9 cellular contexts compared by ENCODE assay signal in the genomic region with DNA sequence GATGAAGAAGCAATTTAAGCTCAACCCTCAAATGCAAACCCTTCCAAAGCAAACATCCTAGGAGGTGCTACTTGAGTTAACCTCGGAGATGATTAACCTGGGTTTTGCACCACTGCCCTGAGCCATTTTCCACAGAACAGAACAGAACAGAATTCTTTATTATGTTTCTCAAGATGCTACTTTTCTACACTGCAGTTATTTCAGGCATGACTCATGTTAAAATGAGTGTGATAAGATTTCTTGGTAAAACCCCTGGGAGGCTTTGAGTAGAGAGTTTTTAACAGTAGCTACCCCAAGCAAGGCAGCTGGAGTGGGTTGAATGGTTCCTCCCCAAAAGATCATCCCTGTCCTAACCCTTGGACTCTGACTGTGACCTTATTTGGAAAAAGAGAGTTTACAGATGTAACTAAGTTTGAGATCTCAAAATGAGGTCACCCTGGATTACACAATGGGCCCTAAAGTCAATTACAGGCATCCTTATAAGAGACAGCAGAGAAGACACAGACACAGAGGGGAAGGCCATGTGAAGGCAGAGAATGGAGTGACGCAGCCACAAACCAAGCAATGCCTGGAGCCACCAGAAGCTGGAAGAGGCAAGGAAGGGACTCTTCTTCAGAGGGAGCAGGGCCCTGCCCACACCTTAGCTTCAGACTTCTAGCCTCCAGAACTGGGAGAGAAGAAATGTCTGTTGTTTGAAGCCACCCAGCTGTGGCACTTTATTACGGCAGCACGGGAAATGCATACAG.
DNase-seq lines count a peak whose midpoint lies in the region; TF ChIP-seq lines count a peak whose summit lies in the region.
"Had no signal": no experiment of that assay in that cellular context is flagged by ENCODE, and none has a peak within 500 bp of the region (broad histone marks: within the 10 kb centered on the region; RNA-seq: fewer than 3 reads in every experiment).

No MANE protein-coding gene starts in this region.

- CTCF ChIA-PET in HEK293T (lab: Yijun Ruan, JAX), result no interaction called here

- no peaks in the 10 kb centered on the region for H3K27me3 Mint-ChIP-seq in activated T-helper 1 cell treated with anti-CD3 and anti-CD28 coated beads, Interleukin-12 subunit alpha, Interleukin-12 subunit beta, Interleukin-2, Interleukin-4 antibody, amounts not matched to agents 30 ng/mL and 10 ng/mL and 1 ng/mL, durations not matched to agents 14 hours and 24 hours and 36 hours (ENCODE audit: insufficient read depth)

- TF ChIP-seq EP300 in suprapubic skin (IDR thresholded peaks at IDR 0.05), result no peak

- H3K27ac ChIP-seq in right atrium auricular region (peak overlapping the region; percentile 50 to 69), suprapubic skin (peak overlapping the region; percentile 80)
- H3K27ac ChIP-seq: BLaER1 had no signal

- H3K36me3 Mint-ChIP-seq in activated T-helper 1 cell treated with anti-CD3 and anti-CD28 coated beads, Interleukin-12 subunit alpha, Interleukin-12 subunit beta, Interleukin-2, Interleukin-4 antibody, amounts not matched to agents 30 ng/mL and 10 ng/mL and 1 ng/mL, durations not matched to agents 14 hours and 24 hours and 36 hours (ENCODE audit: low read depth), result peaks cover 10% of the 10 kb centered on the region

- no peak overlapping the region for H3K4me3 Mint-ChIP-seq in activated T-helper 1 cell treated with anti-CD3 and anti-CD28 coated beads, Interleukin-12 subunit alpha, Interleukin-12 subunit beta, Interleukin-2, Interleukin-4 antibody, amounts not matched to agents 30 ng/mL and 10 ng/mL and 1 ng/mL, durations not matched to agents 14 hours and 24 hours and 36 hours

- H3K27me3 ChIP-seq in right atrium auricular region (no peaks in the 10 kb centered on the region), suprapubic skin (no peaks in the 10 kb centered on the region)
- H3K27me3 ChIP-seq: BLaER1 had no signal

- TF ChIP-seq POLR2A in suprapubic skin (IDR thresholded peaks at IDR 0.05), result no peak

- intact Hi-C loops in activated T-helper 1 cell treated with anti-CD3 and anti-CD28 coated beads, Interleukin-12 subunit alpha, Interleukin-12 subunit beta, Interleukin-2, Interleukin-4 antibody, amounts not matched to agents 30 ng/mL and 10 ng/mL and 1 ng/mL, durations not matched to agents 14 hours and 24 hours and 36 hours (cut with micrococcal nuclease), result loop anchor here (1.0 kb wide), 1 partner anchor 20 kb away; no protein-coding TSS in a partner anchor

- H3K4me3 ChIP-seq in right atrium auricular region (no peak overlapping the region), suprapubic skin (no peak overlapping the region)
- H3K4me3 ChIP-seq: BLaER1 had no signal

- peak; percentile 48 for DNase-seq in NK-92 treated with Interleukin-12 subunit alpha and Interleukin-12 subunit beta, amount 100 ng/mL, for 24 hours (lab: John Stamatoyannopoulos, UW)
- DNase-seq in NK-92 (lab: John Stamatoyannopoulos, UW; ENCODE audit: unreplicated experiment) (no peak), right atrium auricular region (ENCODE audit: low spot score) (peak; percentile 71), suprapubic skin (ENCODE audit: low spot score in 2 of 2) (no peak), T-helper 9 cell (no peak), NCI-H510A (lab: John Stamatoyannopoulos, UW) (no peak), HEK293T (ENCODE audit: extremely low spot score) (no peak)
- no peak for DNase-seq in activated T-helper 1 cell treated with anti-CD3 and anti-CD28 coated beads, Interleukin-12 subunit alpha, Interleukin-12 subunit beta, Interleukin-2, Interleukin-4 antibody, amounts not matched to agents 30 ng/mL and 10 ng/mL and 1 ng/mL, durations not matched to agents 14 hours and 24 hours and 36 hours (ENCODE audit: low spot score)

- H3K9me3 ChIP-seq in right atrium auricular region (peaks cover 0 to 4% of the 10 kb centered on the region in 2 donors), suprapubic skin (no peaks in the 10 kb centered on the region)

- peaks cover 0 to 40% of the 10 kb centered on the region in 2 donors for H3K4me1 ChIP-seq in right atrium auricular region
- peaks cover 32% of the 10 kb centered on the region for H3K4me1 ChIP-seq in suprapubic skin

- peaks cover 14% of the 10 kb centered on the region for H3K9me3 Mint-ChIP-seq in activated T-helper 1 cell treated with anti-CD3 and anti-CD28 coated beads, Interleukin-12 subunit alpha, Interleukin-12 subunit beta, Interleukin-2, Interleukin-4 antibody, amounts not matched to agents 30 ng/mL and 10 ng/mL and 1 ng/mL, durations not matched to agents 14 hours and 24 hours and 36 hours

- no peak for TF ChIP-seq CTCF in right atrium auricular region (IDR thresholded peaks at IDR 0.05)
- TF ChIP-seq CTCF in suprapubic skin (IDR thresholded peaks at IDR 0.05), result no peak

- H3K27ac Mint-ChIP-seq in activated T-helper 1 cell treated with anti-CD3 and anti-CD28 coated beads, Interleukin-12 subunit alpha, Interleukin-12 subunit beta, Interleukin-2, Interleukin-4 antibody, amounts not matched to agents 30 ng/mL and 10 ng/mL and 1 ng/mL, durations not matched to agents 14 hours and 24 hours and 36 hours, result peak overlapping the region; percentile 65

- peaks cover 23% of the 10 kb centered on the region for H3K4me1 Mint-ChIP-seq in activated T-helper 1 cell treated with anti-CD3 and anti-CD28 coated beads, Interleukin-12 subunit alpha, Interleukin-12 subunit beta, Interleukin-2, Interleukin-4 antibody, amounts not matched to agents 30 ng/mL and 10 ng/mL and 1 ng/mL, durations not matched to agents 14 hours and 24 hours and 36 hours (ENCODE audit: low read depth)

- no peaks in the 10 kb centered on the region for H3K36me3 ChIP-seq in right atrium auricular region
- H3K36me3 ChIP-seq in suprapubic skin, result no peaks in the 10 kb centered on the region
- H3K36me3 ChIP-seq: BLaER1 had no signal

- WGBS in suprapubic skin, result 73% methylated on average over 4 of the region's 4 CpGs

- POLR2A ChIA-PET in HEK293T (lab: Yijun Ruan, JAX), result no interaction called here

TF ChIP-seq in HEK293T, 16 proteins besides CTCF, POLR2A, EP300 and RAD21:
- TF ChIP-seq, protein P1, sequence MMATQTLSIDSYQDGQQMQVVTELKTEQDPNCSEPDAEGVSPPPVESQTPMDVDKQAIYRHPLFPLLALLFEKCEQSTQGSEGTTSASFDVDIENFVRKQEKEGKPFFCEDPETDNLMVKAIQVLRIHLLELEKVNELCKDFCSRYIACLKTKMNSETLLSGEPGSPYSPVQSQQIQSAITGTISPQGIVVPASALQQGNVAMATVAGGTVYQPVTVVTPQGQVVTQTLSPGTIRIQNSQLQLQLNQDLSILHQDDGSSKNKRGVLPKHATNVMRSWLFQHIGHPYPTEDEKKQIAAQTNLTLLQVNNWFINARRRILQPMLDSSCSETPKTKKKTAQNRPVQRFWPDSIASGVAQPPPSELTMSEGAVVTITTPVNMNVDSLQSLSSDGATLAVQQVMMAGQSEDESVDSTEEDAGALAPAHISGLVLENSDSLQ (IDR thresholded peaks at IDR 0.05), result no peak
- TF ChIP-seq LEF1 (IDR thresholded peaks at IDR 0.05; ENCODE audit: borderline replicate concordance) (no peak), ELF4 (IDR thresholded peaks at IDR 0.05) (no peak), L3MBTL2 (conservative IDR thresholded peaks at IDR 0.05) (no peak), CTBP1 (IDR thresholded peaks at IDR 0.05; ENCODE audit: borderline replicate concordance) (no peak), BHLHE40 (IDR thresholded peaks at IDR 0.05; ENCODE audit: borderline replicate concordance) (no peak), FOXK2 (IDR thresholded peaks at IDR 0.05) (no peak), SUZ12 (IDR thresholded peaks at IDR 0.05) (no peak), FOXA1 (IDR thresholded peaks at IDR 0.05) (no peak), FOXM1 (IDR thresholded peaks at IDR 0.05; ENCODE audit: borderline replicate concordance) (no peak), TARDBP (IDR thresholded peaks at IDR 0.05) (no peak)
TF ChIP-seq in HEK293T: peak in this region for 0.

Comparison
In these comparisons a context has a peak if more than half of its experiments do, and no peak if none do; other contexts are left out.
1. DNase-seq: peak in NK-92 treated with Interleukin-12 subunit alpha and Interleukin-12 subunit beta, amount 100 ng/mL, for 24 hours (single experiment) and right atrium auricular region (single experiment); none in NK-92 (single experiment), activated T-helper 1 cell treated with anti-CD3 and anti-CD28 coated beads, Interleukin-12 subunit alpha, Interleukin-12 subunit beta, Interleukin-2, Interleukin-4 antibody, amounts not matched to agents 30 ng/mL and 10 ng/mL and 1 ng/mL, durations not matched to agents 14 hours and 24 hours and 36 hours (single experiment), suprapubic skin (0 of 2), T-helper 9 cell (single experiment), NCI-H510A (single experiment) and HEK293T (single experiment).